ENCODE assay signal across 12 cellular contexts in the genomic region with DNA sequence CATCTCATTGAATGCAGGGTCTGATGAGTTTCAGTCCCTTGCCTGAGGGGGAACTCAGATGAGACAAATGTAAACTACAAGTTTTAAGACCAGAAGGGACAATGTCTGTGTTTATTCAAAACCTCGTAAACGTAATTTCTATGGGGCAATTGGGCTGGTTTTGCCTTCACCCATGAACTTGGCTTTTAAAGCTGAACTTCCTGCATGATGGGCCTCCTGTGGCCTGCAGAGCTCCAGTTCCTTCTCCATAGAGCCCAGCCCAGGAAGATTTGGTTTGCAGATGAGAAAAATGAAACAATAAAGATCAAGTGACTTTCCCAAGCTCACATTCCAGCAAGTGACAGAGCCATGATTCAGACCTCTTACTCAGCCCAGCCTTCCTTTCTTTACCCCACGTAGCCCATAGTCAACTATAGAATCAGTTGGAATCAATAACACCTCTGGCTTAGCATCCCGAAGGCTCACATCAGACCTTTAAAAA.
A peak's percentile ranks its signal among the peaks of the same experiment; 100 is the strongest.
DNase-seq lines count a peak whose midpoint lies in the region; ATAC-seq, FAIRE-seq and TF ChIP-seq lines count a peak whose summit lies in the region.
"Had no signal": no experiment of that assay in that cellular context is flagged by ENCODE, and none has a peak within 500 bp of the region (broad histone marks: within the 10 kb centered on the region; RNA-seq: fewer than 3 reads in every experiment).

No MANE protein-coding gene starts in this region.

- H3K27me3 ChIP-seq in BJ (ENCODE audit: control insufficient read depth, insufficient read depth, low read length) = no peaks in the 10 kb centered on the region
- H3K27me3 ChIP-seq in bronchial epithelial cell (ENCODE audit: control insufficient read depth, insufficient read depth, low read length) = no peaks in the 10 kb centered on the region
- H3K27me3 ChIP-seq in prostate gland (replicated peaks; ENCODE audit: insufficient read depth) = no peaks in the 10 kb centered on the region

- POLR2A ChIA-PET in BJ (lab: Charles Lee) = no interaction called here

- 46% methylated on average over 4 of the region's 4 CpGs for WGBS in prostate gland

- TF ChIP-seq POLR2A in prostate gland (IDR thresholded peaks at IDR 0.05) = no peak

- CTCF ChIA-PET in BJ (lab: Yijun Ruan, JAX) = no interaction called here

- TF ChIP-seq CTCF in BJ (IDR thresholded peaks at IDR 0.05; ENCODE audit: insufficient read depth, low read depth, low read length) = no peak
- TF ChIP-seq CTCF in bronchial epithelial cell (IDR thresholded peaks at IDR 0.05; ENCODE audit: insufficient read depth, low read length, severe bottlenecking) = no peak
- no peak for TF ChIP-seq CTCF in prostate gland (IDR thresholded peaks at IDR 0.05)

- H3K9me3 ChIP-seq in prostate gland = no peaks in the 10 kb centered on the region

- H3K4me1 ChIP-seq in prostate gland (replicated peaks) = no peaks in the 10 kb centered on the region

- H3K4me3 ChIP-seq in BJ (ENCODE audit: low read depth, low read length) = no peak overlapping the region
- no peak overlapping the region for H3K4me3 ChIP-seq in bronchial epithelial cell (ENCODE audit: low read depth, low read length)
- no peak overlapping the region for H3K4me3 ChIP-seq in prostate gland

- DNase-seq in BJ (ENCODE audit: low read depth) (peak; percentile 94), M059J (ENCODE audit: low read depth) (peak; percentile 99), bronchial epithelial cell (ENCODE audit: low read depth) (peak; percentile 86), lung microvascular endothelial cell (ENCODE audit: low read depth in 2 of 2) (peak; percentile 8 to 88), NK-92 (lab: John Stamatoyannopoulos, UW; ENCODE audit: unreplicated experiment) (no peak), prostate gland (ENCODE audit: low spot score) (no peak)
- DNase-seq: naive thymus-derived CD8-positive, alpha-beta T cell; stimulated activated CD4-positive, alpha-beta T cell treated with anti-CD3 and anti-CD28 coated beads, Interleukin-1b, Interleukin-23, amount 100 ng/mL, for 48 hours had no signal

- no peak for FAIRE-seq in bronchial epithelial cell (lab: Jason Lieb, UNC)
- FAIRE-seq: D721Med had no signal

- H3K27ac ChIP-seq in prostate gland = no peak overlapping the region
- H3K27ac ChIP-seq: HL-60 had no signal

- H3K36me3 ChIP-seq in BJ (ENCODE audit: control insufficient read depth, insufficient read depth, low read length) (no peaks in the 10 kb centered on the region), bronchial epithelial cell (ENCODE audit: control insufficient read depth, insufficient read depth, low read length) (no peaks in the 10 kb centered on the region), prostate gland (no peaks in the 10 kb centered on the region)

- intact Hi-C loops in prostate gland (cut with DNase I) = no loop called here

- ATAC-seq in HG03175 (IDR thresholded peaks at IDR 0.05; ENCODE audit: unreplicated experiment) (no peak), HG02759 (IDR thresholded peaks at IDR 0.05; ENCODE audit: unreplicated experiment) (no peak)
- ATAC-seq: naive thymus-derived CD8-positive, alpha-beta T cell had no signal

Comparison
In these comparisons a context has a peak if more than half of its experiments do, and no peak if none do; other contexts are left out.
1. DNase-seq: peak in BJ (single experiment), M059J (single experiment), bronchial epithelial cell (single experiment) and lung microvascular endothelial cell (2 of 2); none in NK-92 (single experiment) and prostate gland (single experiment).